In genomic region chr11:10455637-10456487, GRCh38 we compare ENCODE assay signal across 8 cellular contexts. TPM values are rescaled to one million over a fixed set of nuclear protein-coding genes. Genes with fewer than 3 reads are reported as not detected.
DNase-seq lines count a peak whose midpoint lies in the region; ATAC-seq and TF ChIP-seq lines count a peak whose summit lies in the region.

No MANE protein-coding gene starts in this region.

- H3K27ac Mint-ChIP-seq in CD14-positive monocyte, result peak overlapping the region; percentile 86 to 96 (median 89)
- peak overlapping the region; percentile 87 for H3K27ac Mint-ChIP-seq in activated CD8-positive, alpha-beta memory T cell treated with anti-CD3 and anti-CD28 coated beads, Interleukin-2, amount 10 ng/mL, durations not matched to agents 7 days and 5 days
- H3K27ac Mint-ChIP-seq in natural killer cell treated with Interleukin-12 subunit alpha and Interleukin-12 subunit beta and Interleukin-15 and Interleukin-18, amount 100 ng/mL, for 72 hours, result peak overlapping the region; percentile 66 to 76
- peak overlapping the region; percentile 93 for H3K27ac Mint-ChIP-seq in stimulated activated naive CD8-positive, alpha-beta T cell treated with anti-CD3 and anti-CD28 coated beads, Interleukin-15, Interleukin-2, amounts not matched to agents 100 ng/mL and 50 ng/mL, for 24 hours

- no peaks in the 10 kb centered on the region for H3K27me3 Mint-ChIP-seq in CD14-positive monocyte (ENCODE audit: low read depth in 3 of 3)
- H3K27me3 Mint-ChIP-seq in activated CD8-positive, alpha-beta memory T cell treated with anti-CD3 and anti-CD28 coated beads, Interleukin-2, amount 10 ng/mL, durations not matched to agents 7 days and 5 days, result peaks cover 11% of the 10 kb centered on the region
- H3K27me3 Mint-ChIP-seq in natural killer cell treated with Interleukin-12 subunit alpha and Interleukin-12 subunit beta and Interleukin-15 and Interleukin-18, amount 100 ng/mL, for 72 hours, result peaks cover 0 to 12% of the 10 kb centered on the region in 2 donors
- no peaks in the 10 kb centered on the region for H3K27me3 Mint-ChIP-seq in stimulated activated naive CD8-positive, alpha-beta T cell treated with anti-CD3 and anti-CD28 coated beads, Interleukin-15, Interleukin-2, amounts not matched to agents 100 ng/mL and 50 ng/mL, for 24 hours

- H3K4me3 ChIP-seq in epithelial cell of esophagus (ENCODE audit: low read length), result peak overlapping the region; percentile 45

- H3K4me1 Mint-ChIP-seq in CD14-positive monocyte, result peaks cover 79% of the 10 kb centered on the region
- H3K4me1 Mint-ChIP-seq in activated CD8-positive, alpha-beta memory T cell treated with anti-CD3 and anti-CD28 coated beads, Interleukin-2, amount 10 ng/mL, durations not matched to agents 7 days and 5 days, result peaks cover 68% of the 10 kb centered on the region
- H3K4me1 Mint-ChIP-seq in natural killer cell treated with Interleukin-12 subunit alpha and Interleukin-12 subunit beta and Interleukin-15 and Interleukin-18, amount 100 ng/mL, for 72 hours (ENCODE audit: low read depth in 2 of 2), result peaks cover 42 to 51% of the 10 kb centered on the region in 2 donors
- peaks cover 94% of the 10 kb centered on the region for H3K4me1 Mint-ChIP-seq in stimulated activated naive CD8-positive, alpha-beta T cell treated with anti-CD3 and anti-CD28 coated beads, Interleukin-15, Interleukin-2, amounts not matched to agents 100 ng/mL and 50 ng/mL, for 24 hours (ENCODE audit: low read depth)

- intact Hi-C loops in CD14-positive monocyte (cut with micrococcal nuclease), result loop anchor here (5.0 kb wide), 3 partner anchors 39 to 46 kb away; no protein-coding TSS in a partner anchor

- ATAC-seq in HG03354 (IDR thresholded peaks at IDR 0.05; ENCODE audit: poor library complexity, severe bottlenecking, unreplicated experiment), result peak; percentile 66
- peak; percentile 83 for ATAC-seq in activated CD8-positive, alpha-beta memory T cell treated with anti-CD3 and anti-CD28 coated beads, Interleukin-2, amount 10 ng/mL, durations not matched to agents 7 days and 5 days
- ATAC-seq in natural killer cell treated with Interleukin-12 subunit alpha and Interleukin-12 subunit beta and Interleukin-15 and Interleukin-18, amount 100 ng/mL, for 72 hours, result peak; percentile 80 to 81

- no peak for TF ChIP-seq CTCF in CD14-positive monocyte (IDR thresholded peaks at IDR 0.05)
- TF ChIP-seq CTCF in epithelial cell of esophagus (IDR thresholded peaks at IDR 0.05; ENCODE audit: insufficient read depth, low read depth, low read length, missing control alignments), result no peak

- H3K4me3 Mint-ChIP-seq in CD14-positive monocyte, result peak overlapping the region; percentile 91 to 97
- H3K4me3 Mint-ChIP-seq in activated CD8-positive, alpha-beta memory T cell treated with anti-CD3 and anti-CD28 coated beads, Interleukin-2, amount 10 ng/mL, durations not matched to agents 7 days and 5 days, result peak overlapping the region; percentile 93
- H3K4me3 Mint-ChIP-seq in natural killer cell treated with Interleukin-12 subunit alpha and Interleukin-12 subunit beta and Interleukin-15 and Interleukin-18, amount 100 ng/mL, for 72 hours, result peak overlapping the region; percentile 84
- H3K4me3 Mint-ChIP-seq in stimulated activated naive CD8-positive, alpha-beta T cell treated with anti-CD3 and anti-CD28 coated beads, Interleukin-15, Interleukin-2, amounts not matched to agents 100 ng/mL and 50 ng/mL, for 24 hours, result peak overlapping the region; percentile 89

- H3K9me3 Mint-ChIP-seq in CD14-positive monocyte, result peaks cover 0 to 2% (median 0%) of the 10 kb centered on the region in 7 donors
- H3K9me3 Mint-ChIP-seq in activated CD8-positive, alpha-beta memory T cell treated with anti-CD3 and anti-CD28 coated beads, Interleukin-2, amount 10 ng/mL, durations not matched to agents 7 days and 5 days (ENCODE audit: low read depth), result no peaks in the 10 kb centered on the region
- H3K9me3 Mint-ChIP-seq in natural killer cell treated with Interleukin-12 subunit alpha and Interleukin-12 subunit beta and Interleukin-15 and Interleukin-18, amount 100 ng/mL, for 72 hours, result no peaks in the 10 kb centered on the region
- no peaks in the 10 kb centered on the region for H3K9me3 Mint-ChIP-seq in stimulated activated naive CD8-positive, alpha-beta T cell treated with anti-CD3 and anti-CD28 coated beads, Interleukin-15, Interleukin-2, amounts not matched to agents 100 ng/mL and 50 ng/mL, for 24 hours

- peak; percentile 80 for DNase-seq in CD14-positive monocyte (ENCODE audit: low spot score)
- peak; percentile 63 for DNase-seq in GM19238 (ENCODE audit: insufficient read length, low spot score)
- DNase-seq in NCI-H82 treated with DMSO at 0.1 percent for 48 hours (lab: John Stamatoyannopoulos, UW; ENCODE audit: unreplicated experiment), result peak; percentile 4
- peak; percentile 89 for DNase-seq in activated CD8-positive, alpha-beta memory T cell treated with anti-CD3 and anti-CD28 coated beads, Interleukin-2, amount 10 ng/mL, durations not matched to agents 7 days and 5 days
- peak; percentile 94 for DNase-seq in epithelial cell of esophagus (ENCODE audit: low read depth)
- peak; percentile 77 for DNase-seq in natural killer cell treated with Interleukin-12 subunit alpha and Interleukin-12 subunit beta and Interleukin-15 and Interleukin-18, amount 100 ng/mL, for 72 hours (ENCODE audit: low spot score)

- H3K36me3 Mint-ChIP-seq in CD14-positive monocyte, result peaks cover 7 to 8% of the 10 kb centered on the region in 2 donors
- peaks cover 5% of the 10 kb centered on the region for H3K36me3 Mint-ChIP-seq in activated CD8-positive, alpha-beta memory T cell treated with anti-CD3 and anti-CD28 coated beads, Interleukin-2, amount 10 ng/mL, durations not matched to agents 7 days and 5 days
- H3K36me3 Mint-ChIP-seq in natural killer cell treated with Interleukin-12 subunit alpha and Interleukin-12 subunit beta and Interleukin-15 and Interleukin-18, amount 100 ng/mL, for 72 hours, result no peaks in the 10 kb centered on the region
- peaks cover 8% of the 10 kb centered on the region for H3K36me3 Mint-ChIP-seq in stimulated activated naive CD8-positive, alpha-beta T cell treated with anti-CD3 and anti-CD28 coated beads, Interleukin-15, Interleukin-2, amounts not matched to agents 100 ng/mL and 50 ng/mL, for 24 hours (ENCODE audit: low read depth)

- CTCF ChIA-PET in activated CD8-positive, alpha-beta memory T cell treated with anti-CD3 and anti-CD28 coated beads, Interleukin-2, amount 10 ng/mL, durations not matched to agents 7 days and 5 days (lab: Charles Lee), result interaction anchor here (0.7 to 4.8 kb wide), 10 partner anchors 10 to 270 kb away, joined by 3 to 24 read pairs (median 4); partner anchors contain the start of gene RNF141

RNA-seq across cellular contexts. Expression of gene AMPD3, which starts 0.8 kb away (rescaled TPM):
- 10 to 100 TPM; 10.5 to 14.3 TPM for polyA plus RNA-seq in CD14-positive monocyte
- 10 to 100 TPM in 1 of 2 experiments, 1 to 10 TPM in 1; 8.8 to 13.4 TPM for total RNA-seq in activated CD8-positive, alpha-beta memory T cell treated with anti-CD3 and anti-CD28 coated beads, Interleukin-2, amount 10 ng/mL, durations not matched to agents 7 days and 5 days
- total RNA-seq in natural killer cell treated with Interleukin-12 subunit alpha and Interleukin-12 subunit beta and Interleukin-15 and Interleukin-18, amount 100 ng/mL, for 72 hours, result 10 to 100 TPM; 10.9 to 11.3 TPM

Comparison
In these comparisons a context has a peak if more than half of its experiments do, and no peak if none do; other contexts are left out.
1. Peak in every context shown above with its lines: DNase-seq, ATAC-seq and H3K4me3 ChIP-seq.
2. DNase-seq: peak in every context shown above with its lines; median percentile 94 in epithelial cell of esophagus; 89 in activated CD8-positive, alpha-beta memory T cell treated with anti-CD3 and anti-CD28 coated beads, Interleukin-2, amount 10 ng/mL, durations not matched to agents 7 days and 5 days; 80 in CD14-positive monocyte; 77 in natural killer cell treated with Interleukin-12 subunit alpha and Interleukin-12 subunit beta and Interleukin-15 and Interleukin-18, amount 100 ng/mL, for 72 hours; 63 in GM19238; 4 in NCI-H82 treated with DMSO at 0.1 percent for 48 hours.